ENCODE assay signal across 24 cellular contexts in genomic region chr5:94125107-94125506, GRCh38.
"Had no signal": no experiment of that assay in that cellular context is flagged by ENCODE, and none has a peak within 500 bp of the region (broad histone marks: within the 10 kb centered on the region; RNA-seq: fewer than 3 reads in every experiment).

No MANE protein-coding gene starts in this region.

- H3K4me1 ChIP-seq: stomach, suprapubic skin, testis, thyroid gland, tibial artery, tibial nerve, transverse colon, upper lobe of left lung, upper lobe of right lung, uterus, vagina had no signal

- H3K4me3 ChIP-seq: stomach, suprapubic skin, testis, thoracic aorta, thyroid gland, tibial artery, tibial nerve, transverse colon, upper lobe of left lung, upper lobe of right lung, uterus, vagina had no signal

- H3K36me3 ChIP-seq: stomach, suprapubic skin, thoracic aorta, thyroid gland, tibial artery, tibial nerve, transverse colon, upper lobe of left lung, upper lobe of right lung, uterus, vagina had no signal

- H3K9me3 ChIP-seq: stomach, suprapubic skin, testis, thoracic aorta, thyroid gland, tibial nerve, transverse colon, upper lobe of left lung, upper lobe of right lung, uterus, vagina had no signal

- DNase-seq: stimulated activated CD4-positive, alpha-beta T cell treated with anti-CD3 and anti-CD28 coated beads, Interleukin-2, amount 100 ng/mL, for 48 hours; stimulated activated CD4-positive, alpha-beta T cell treated with anti-CD3 and anti-CD28 coated beads, Interleukin-4, amount 100 ng/mL, for 1 hour; stimulated activated CD4-positive, alpha-beta T cell treated with anti-CD3 and anti-CD28 coated beads, Interleukin-4, amount 100 ng/mL, for 24 hours; stimulated activated CD4-positive, alpha-beta T cell treated with anti-CD3 and anti-CD28 coated beads, Interleukin-4, amount 100 ng/mL, for 4 hours; stimulated activated CD8-positive, alpha-beta memory T cell treated with anti-CD3 and anti-CD28 coated beads, Interleukin-4, amount 100 ng/mL, for 48 hours; stimulated activated naive B cell treated with anti-CD40 and anti-IgM and Interleukin-4, amounts not matched to agents 10 μg/mL and 1 μg/mL and 100 μg/mL, for 72 hours; stimulated activated naive CD4-positive, alpha-beta T cell; stimulated activated naive CD4-positive, alpha-beta T cell treated with Interleukin-2 at 50 U/mL for 16 hours; stimulated activated naive CD8-positive, alpha-beta T cell treated with anti-CD3 and anti-CD28 coated beads, Interleukin-15, amount 100 ng/mL, for 72 hours; stimulated activated naive CD8-positive, alpha-beta T cell treated with anti-CD3 and anti-CD28 coated beads, Interleukin-15, Interleukin-2, amounts not matched to agents 100 U/mL and 50 U/mL, for 24 hours; stomach; substantia nigra; testis; thyroid gland; tibial artery; transverse colon; trophoblast cell; upper lobe of left lung; upper lobe of right lung; uterus had no signal

- H3K27me3 ChIP-seq: stomach, suprapubic skin, testis, thyroid gland, tibial artery, tibial nerve, transverse colon, upper lobe of left lung, upper lobe of right lung, uterus, vagina had no signal

- H3K27ac ChIP-seq: stomach, suprapubic skin, testis, thoracic aorta, thyroid gland, tibial artery, tibial nerve, transverse colon, upper lobe of left lung, upper lobe of right lung, uterus, vagina had no signal
